Comparison of ENCODE assay signal across 9 cellular contexts in genomic region chr1:32353431-32353830, GRCh38. TPM values are rescaled to one million over a fixed set of nuclear protein-coding genes. Genes with fewer than 3 reads are reported as not detected.
DNase-seq lines count a peak whose midpoint lies in the region; ATAC-seq, FAIRE-seq and TF ChIP-seq lines count a peak whose summit lies in the region.
"Had no signal": no experiment of that assay in that cellular context is flagged by ENCODE, and none has a peak within 500 bp of the region (broad histone marks: within the 10 kb centered on the region; RNA-seq: fewer than 3 reads in every experiment).

No MANE protein-coding gene starts in this region.

- TF ChIP-seq CTCF in Loucy (conservative IDR thresholded peaks at IDR 0.05; ENCODE audit: low read length), result no peak
- no peak for TF ChIP-seq CTCF in brain (conservative IDR thresholded peaks at IDR 0.05)
- TF ChIP-seq CTCF in HepG2 (CRISPR knock-in tag; IDR thresholded peaks at IDR 0.05), result no peak
- TF ChIP-seq CTCF in body of pancreas (IDR thresholded peaks at IDR 0.05), result no peak

- H3K9me3 Mint-ChIP-seq in brain, result peaks cover 0 to 3% (median 0%) of the 10 kb centered on the region in 5 experiments
- no peaks in the 10 kb centered on the region for H3K9me3 Mint-ChIP-seq in stimulated activated effector memory CD8-positive, alpha-beta T cell treated with anti-CD3 and anti-CD28 coated beads, Interleukin-12 subunit alpha, Interleukin-12 subunit beta, amount 100 ng/mL, for 72 hours
- H3K9me3 Mint-ChIP-seq in activated CD4-positive, alpha-beta T cell treated with anti-CD3 and anti-CD28 coated beads, Interleukin-2, amount 10 ng/mL, durations not matched to agents 7 days and 5 days, result peaks cover 4% of the 10 kb centered on the region

- no peak for TF ChIP-seq EP300 in HepG2 (IDR thresholded peaks at IDR 0.05; ENCODE audit: low read depth in 2 of 2, low read length in 2 of 2)
- TF ChIP-seq EP300 in HepG2 (CRISPR knock-in tag; IDR thresholded peaks at IDR 0.05; ENCODE audit: borderline replicate concordance), result no peak

- no peaks in the 10 kb centered on the region for H4K20me1 ChIP-seq in Loucy (ENCODE audit: insufficient read depth, low read length, poor library complexity, severe bottlenecking)
- H4K20me1 ChIP-seq in HepG2 (ENCODE audit: insufficient read depth, low read length), result no peaks in the 10 kb centered on the region

- in situ Hi-C loops in HepG2 (cut with HindIII; ENCODE audit: extremely low pct_ligation_motif_present, low pct_unique_long_range_greater_than_20kb), result no loop called here

- CTCF ChIA-PET in HepG2 (lab: Yijun Ruan, JAX; ENCODE audit: low intra/inter-chr PET ratio, low total read pairs), result no interaction called here
- CTCF ChIA-PET in activated CD4-positive, alpha-beta T cell treated with anti-CD3 and anti-CD28 coated beads, Interleukin-2, amount 10 ng/mL, durations not matched to agents 7 days and 5 days (lab: Charles Lee), result interaction anchor here (1.2 to 1.7 kb wide), 4 partner anchors 11 to 138 kb away, joined by 3 to 5 read pairs (median 3); no protein-coding TSS in a partner anchor

- peak overlapping the region; percentile 23 for H3K9ac ChIP-seq in Loucy (ENCODE audit: low read depth, low read length, poor library complexity, severe bottlenecking)
- H3K9ac ChIP-seq in HepG2 (ENCODE audit: insufficient read depth, low read depth, low read length), result no peak overlapping the region; the same call in 1 of the 2 replicates

- DNase-seq in HepG2 (ENCODE audit: low spot score), result no peak
- no peak for DNase-seq in stimulated activated effector memory CD8-positive, alpha-beta T cell treated with anti-CD3 and anti-CD28 coated beads, Interleukin-12 subunit alpha, Interleukin-12 subunit beta, amount 100 ng/mL, for 72 hours (ENCODE audit: low spot score in 2 of 2)
- no peak for DNase-seq in activated gamma-delta T cell (lab: John Stamatoyannopoulos, UW)
- DNase-seq in body of pancreas, result no peak
- no peak for DNase-seq in SK-N-DZ (ENCODE audit: low spot score)
- no peak for DNase-seq in activated CD4-positive, alpha-beta T cell treated with anti-CD3 and anti-CD28 coated beads, Interleukin-2, amount 10 ng/mL, durations not matched to agents 7 days and 5 days
- DNase-seq: foreskin melanocyte had no signal

- H3K27me3 ChIP-seq in Loucy (ENCODE audit: insufficient read depth, low read length, poor library complexity, severe bottlenecking) (no peaks in the 10 kb centered on the region), HepG2 (ENCODE audit: control insufficient read depth in 1 of 2, insufficient read depth in 2 of 2, low read length in 2 of 2) (no peaks in the 10 kb centered on the region), body of pancreas (no peaks in the 10 kb centered on the region)

- no peaks in the 10 kb centered on the region for H3K36me3 ChIP-seq in Loucy (ENCODE audit: insufficient read depth, low read length)
- H3K36me3 ChIP-seq in HepG2 (replicated peaks in 1 of 2; ENCODE audit: control insufficient read depth in 1 of 2, insufficient read depth in 2 of 2, low read length in 2 of 2), result no peaks in the 10 kb centered on the region
- no peaks in the 10 kb centered on the region for H3K36me3 ChIP-seq in body of pancreas (replicated peaks in 1 of 2; ENCODE audit: insufficient read depth in 1 of 2, low read depth in 2 of 2)

- H3K4me3 ChIP-seq in Loucy (ENCODE audit: low read length, poor library complexity, severe bottlenecking), result no peak overlapping the region
- H3K4me3 ChIP-seq in HepG2 (replicated peaks in 1 of 3; ENCODE audit: insufficient read depth in 1 of 3, low read depth in 2 of 3, low read length in 3 of 3), result no peak overlapping the region
- no peak overlapping the region for H3K4me3 ChIP-seq in body of pancreas

- H3K4me3 Mint-ChIP-seq in brain, result peak overlapping the region; percentile 59 to 92 (median 87)
- peak overlapping the region; percentile 66 for H3K4me3 Mint-ChIP-seq in stimulated activated effector memory CD8-positive, alpha-beta T cell treated with anti-CD3 and anti-CD28 coated beads, Interleukin-12 subunit alpha, Interleukin-12 subunit beta, amount 100 ng/mL, for 72 hours
- H3K4me3 Mint-ChIP-seq in activated CD4-positive, alpha-beta T cell treated with anti-CD3 and anti-CD28 coated beads, Interleukin-2, amount 10 ng/mL, durations not matched to agents 7 days and 5 days, result no peak overlapping the region

- ATAC-seq in HepG2, result no peak
- no peak for ATAC-seq in stimulated activated effector memory CD8-positive, alpha-beta T cell treated with anti-CD3 and anti-CD28 coated beads, Interleukin-12 subunit alpha, Interleukin-12 subunit beta, amount 100 ng/mL, for 72 hours
- ATAC-seq in body of pancreas, result no peak

- WGBS in HepG2 (ENCODE audit: low lambda C conversion rate), result 90% methylated on average over 2 of the region's 2 CpGs
- WGBS in body of pancreas, 2 donors, result 70 to 91% methylated on average over 1 to 2 of the region's 2 CpGs

- peaks cover 5% of the 10 kb centered on the region for H3K36me3 Mint-ChIP-seq in brain
- peaks cover 23% of the 10 kb centered on the region for H3K36me3 Mint-ChIP-seq in stimulated activated effector memory CD8-positive, alpha-beta T cell treated with anti-CD3 and anti-CD28 coated beads, Interleukin-12 subunit alpha, Interleukin-12 subunit beta, amount 100 ng/mL, for 72 hours
- H3K36me3 Mint-ChIP-seq in activated CD4-positive, alpha-beta T cell treated with anti-CD3 and anti-CD28 coated beads, Interleukin-2, amount 10 ng/mL, durations not matched to agents 7 days and 5 days (ENCODE audit: low read depth), result peaks cover 6% of the 10 kb centered on the region

- H3K27me3 Mint-ChIP-seq in brain, result no peaks in the 10 kb centered on the region
- no peaks in the 10 kb centered on the region for H3K27me3 Mint-ChIP-seq in activated CD4-positive, alpha-beta T cell treated with anti-CD3 and anti-CD28 coated beads, Interleukin-2, amount 10 ng/mL, durations not matched to agents 7 days and 5 days

- POLR2A ChIA-PET in HepG2 (lab: Yijun Ruan, JAX), result interaction anchor here (1.0 to 10.1 kb wide), 9 partner anchors 11 to 138 kb away, joined by 3 to 222 read pairs (median 17); partner anchors contain the start of genes BSDC1, HDAC1 and MARCKSL1
- POLR2A ChIA-PET in activated CD4-positive, alpha-beta T cell treated with anti-CD3 and anti-CD28 coated beads, Interleukin-2, amount 10 ng/mL, durations not matched to agents 7 days and 5 days (lab: Charles Lee), result no interaction called here

- H3K4me1 Mint-ChIP-seq in brain, result peaks cover 64% of the 10 kb centered on the region
- H3K4me1 Mint-ChIP-seq in stimulated activated effector memory CD8-positive, alpha-beta T cell treated with anti-CD3 and anti-CD28 coated beads, Interleukin-12 subunit alpha, Interleukin-12 subunit beta, amount 100 ng/mL, for 72 hours, result peaks cover 32% of the 10 kb centered on the region
- peaks cover 39% of the 10 kb centered on the region for H3K4me1 Mint-ChIP-seq in activated CD4-positive, alpha-beta T cell treated with anti-CD3 and anti-CD28 coated beads, Interleukin-2, amount 10 ng/mL, durations not matched to agents 7 days and 5 days

- H3F3A ChIP-seq in Loucy (ENCODE audit: low read depth), result no peaks in the 10 kb centered on the region

- no peak overlapping the region for H3K4me2 ChIP-seq in Loucy (ENCODE audit: low read depth, low read length, poor library complexity, severe bottlenecking)
- peak overlapping the region; percentile 80 for H3K4me2 ChIP-seq in HepG2 (ENCODE audit: low read depth, low read length)

- H3K27ac ChIP-seq in HepG2 (ENCODE audit: extremely low read length, insufficient read depth, low read length), result peak overlapping the region; percentile 92
- peak overlapping the region in 2 of 4 donors; percentile 18 to 96 for H3K27ac ChIP-seq in body of pancreas

- BruUV-seq in HepG2 (replicated peaks; lab: Mats Ljungman, UMichigan), result no TSS peak

- peak overlapping the region; percentile 73 to 97 (median 91) for H3K27ac Mint-ChIP-seq in brain
- peak overlapping the region; percentile 39 for H3K27ac Mint-ChIP-seq in stimulated activated effector memory CD8-positive, alpha-beta T cell treated with anti-CD3 and anti-CD28 coated beads, Interleukin-12 subunit alpha, Interleukin-12 subunit beta, amount 100 ng/mL, for 72 hours
- no peak overlapping the region for H3K27ac Mint-ChIP-seq in activated CD4-positive, alpha-beta T cell treated with anti-CD3 and anti-CD28 coated beads, Interleukin-2, amount 10 ng/mL, durations not matched to agents 7 days and 5 days

- no peak for TF ChIP-seq RAD21 in HepG2 (CRISPR knock-in tag; IDR thresholded peaks at IDR 0.05)

- no peaks in the 10 kb centered on the region for H3K9me2 ChIP-seq in Loucy (replicated peaks; ENCODE audit: low read depth, low read length)

- H2AFZ ChIP-seq in Loucy (ENCODE audit: low read length) (no peak overlapping the region), HepG2 (ENCODE audit: low read length) (no peak overlapping the region)

- no peaks in the 10 kb centered on the region for H3K9me3 ChIP-seq in Loucy (ENCODE audit: insufficient read depth, low read depth, low read length)
- H3K9me3 ChIP-seq in HepG2 (ENCODE audit: low read length), result no peaks in the 10 kb centered on the region
- H3K9me3 ChIP-seq in body of pancreas, result no peaks in the 10 kb centered on the region

- H3K79me2 ChIP-seq in Loucy (ENCODE audit: insufficient read depth, low read length) (no peaks in the 10 kb centered on the region), HepG2 (ENCODE audit: insufficient read depth, low read length) (no peaks in the 10 kb centered on the region)

- TF ChIP-seq POLR2A in HepG2 (IDR thresholded peaks at IDR 0.05; ENCODE audit: insufficient read depth in 1 of 2, low read depth in 2 of 2, low read length in 2 of 2), result no peak
- TF ChIP-seq POLR2A in body of pancreas (IDR thresholded peaks at IDR 0.05), result no peak

- intact Hi-C loops in HepG2 (cut with micrococcal nuclease; ENCODE audit: unreplicated experiment), result no loop called here
- intact Hi-C loops in body of pancreas (cut with DNase I), result no loop called here

- H3K4me1 ChIP-seq in Loucy (ENCODE audit: insufficient read depth, low read length, poor library complexity, severe bottlenecking) (peaks cover 34% of the 10 kb centered on the region), HepG2 (ENCODE audit: insufficient read depth, low read length) (peaks cover 63% of the 10 kb centered on the region), body of pancreas (peaks cover 37% of the 10 kb centered on the region)

- no peak for FAIRE-seq in HepG2 (lab: Jason Lieb, UNC)

RNA-seq across cellular contexts. Expression of gene FAM229A, which starts 8.9 kb away (rescaled TPM):
- polyA plus RNA-seq in brain (ENCODE audit: insufficient read depth, low read depth, low replicate concordance), result 3.0 TPM
- total RNA-seq in HepG2 (2016; rRNA removed; fragmentation: Illumina TruSeq; extraction: Trizol), result 0.31 and 3.2 TPM in 2 replicates
- 0.71 TPM in 1 of 2 replicates, not detected in the other for total RNA-seq in HepG2 (2016; cell fraction: cytosol; rRNA removed; fragmentation: Illumina TruSeq; extraction: Trizol; ENCODE audit: low read depth)
- total RNA-seq in HepG2 (2016; cell fraction: insoluble cytoplasmic fraction; rRNA removed; fragmentation: Illumina TruSeq; extraction: Trizol), result 0.46 and 3.1 TPM in 2 replicates
- 0.12 and 0.65 TPM in 2 replicates for total RNA-seq in HepG2 (2016; cell fraction: membrane; rRNA removed; fragmentation: Illumina TruSeq; extraction: Trizol)
- 3.2 and 5.0 TPM in 2 replicates for total RNA-seq in HepG2 (2016; cell fraction: nucleus; rRNA removed; fragmentation: Illumina TruSeq; extraction: Trizol)
- polyA plus RNA-seq in HepG2 (2011; rRNA removed), result 17.6 and 21.8 TPM in 2 replicates
- 2.4 and 5.1 TPM in 2 replicates for polyA plus RNA-seq in HepG2 (2011; cell fraction: cytosol; rRNA removed)
- polyA plus RNA-seq in HepG2 (2011; cell fraction: nucleus; rRNA removed), result 142 and 179 TPM in 2 replicates
- 7.7 and 16.0 TPM in 2 replicates for polyA plus RNA-seq in HepG2 (2012)
- 0.22 and 0.24 TPM in 2 replicates for polyA plus RNA-seq in HepG2 (2016; cell fraction: cytosol; fragmentation: Illumina TruSeq; extraction: Trizol; ENCODE audit: low read depth)
- 0.81 and 0.98 TPM in 2 replicates for polyA plus RNA-seq in HepG2 (2016; cell fraction: insoluble cytoplasmic fraction; fragmentation: Illumina TruSeq; extraction: Trizol; ENCODE audit: low read depth)
- polyA plus RNA-seq in HepG2 (2016; cell fraction: membrane; fragmentation: Illumina TruSeq; extraction: Trizol; ENCODE audit: low read depth), result 0.13 and 0.55 TPM in 2 replicates
- polyA plus RNA-seq in HepG2 (2016; cell fraction: nucleus; fragmentation: Illumina TruSeq; extraction: Trizol; ENCODE audit: insufficient read depth, low read depth), result 26.3 and 28.4 TPM in 2 replicates
- polyA minus RNA-seq in HepG2 (2011; rRNA and poly(A)+ RNA removed; ENCODE audit: low replicate concordance), result 6.1 and 8.3 TPM in 2 replicates
- polyA minus RNA-seq in HepG2 (2011; cell fraction: cytosol; rRNA and poly(A)+ RNA removed), result 1.3 and 1.8 TPM in 2 replicates
- polyA minus RNA-seq in HepG2 (2011; cell fraction: nucleus; rRNA and poly(A)+ RNA removed), result 16.6 and 17.9 TPM in 2 replicates
- total RNA-seq in body of pancreas, result 10 to 100 TPM in 1 of 2 donors, 1 to 10 TPM in 1; 3.6 to 15.6 TPM
- 2.0 and 3.7 TPM in 2 replicates for polyA plus RNA-seq in SK-N-DZ (2014; cell fraction: cytosol; rRNA removed)
- polyA plus RNA-seq in SK-N-DZ (2014; cell fraction: nucleus; rRNA removed), result 16.0 and 26.5 TPM in 2 replicates
- total RNA-seq in activated CD4-positive, alpha-beta T cell treated with anti-CD3 and anti-CD28 coated beads, Interleukin-2, amount 10 ng/mL, durations not matched to agents 7 days and 5 days, result 1 to 10 TPM; 8.2 to 8.5 TPM

RNA-seq across cellular contexts. Expression of gene TSSK3, which starts 8.9 kb away (rescaled TPM):
- polyA plus RNA-seq in brain (ENCODE audit: insufficient read depth, low read depth, low replicate concordance) (not detected), HepG2 (2011; rRNA removed) (1.1 and 2.0 TPM in 2 replicates)
- total RNA-seq in HepG2 (2016; rRNA removed; fragmentation: Illumina TruSeq; extraction: Trizol) (0.62 and 1.0 TPM in 2 replicates), body of pancreas (10 to 100 TPM in 1 of 2 donors, 1 to 10 TPM in 1; 1.8 to 12.2 TPM)
- total RNA-seq in HepG2 (2016; cell fraction: cytosol; rRNA removed; fragmentation: Illumina TruSeq; extraction: Trizol; ENCODE audit: low read depth), result not detected in 2 replicates
- 2.0 TPM in 1 of 2 replicates, not detected in the other for total RNA-seq in HepG2 (2016; cell fraction: insoluble cytoplasmic fraction; rRNA removed; fragmentation: Illumina TruSeq; extraction: Trizol)
- 0.53 TPM in 1 of 2 replicates, not detected in the other for total RNA-seq in HepG2 (2016; cell fraction: membrane; rRNA removed; fragmentation: Illumina TruSeq; extraction: Trizol)
- total RNA-seq in HepG2 (2016; cell fraction: nucleus; rRNA removed; fragmentation: Illumina TruSeq; extraction: Trizol), result 0.85 and 3.2 TPM in 2 replicates
- 0.31 and 0.35 TPM in 2 replicates for polyA plus RNA-seq in HepG2 (2011; cell fraction: cytosol; rRNA removed)
- polyA plus RNA-seq in HepG2 (2011; cell fraction: nucleus; rRNA removed), result 5.2 and 6.5 TPM in 2 replicates
- 5.4 and 6.5 TPM in 2 replicates for polyA plus RNA-seq in HepG2 (2012)
- not detected in 2 replicates for polyA plus RNA-seq in HepG2 (2016; cell fraction: cytosol; fragmentation: Illumina TruSeq; extraction: Trizol; ENCODE audit: low read depth)
- 0.23 TPM in 1 of 2 replicates, not detected in the other for polyA plus RNA-seq in HepG2 (2016; cell fraction: insoluble cytoplasmic fraction; fragmentation: Illumina TruSeq; extraction: Trizol; ENCODE audit: low read depth)
- 0.43 TPM in 1 of 2 replicates, not detected in the other for polyA plus RNA-seq in HepG2 (2016; cell fraction: membrane; fragmentation: Illumina TruSeq; extraction: Trizol; ENCODE audit: low read depth)
- polyA plus RNA-seq in HepG2 (2016; cell fraction: nucleus; fragmentation: Illumina TruSeq; extraction: Trizol; ENCODE audit: insufficient read depth, low read depth), result 3.9 TPM in 2 replicates
- polyA minus RNA-seq in HepG2 (2011; rRNA and poly(A)+ RNA removed; ENCODE audit: low replicate concordance), result 1.1 and 2.7 TPM in 2 replicates
- not detected in 2 replicates for polyA minus RNA-seq in HepG2 (2011; cell fraction: cytosol; rRNA and poly(A)+ RNA removed)
- polyA minus RNA-seq in HepG2 (2011; cell fraction: nucleus; rRNA and poly(A)+ RNA removed), result 2.3 and 3.6 TPM in 2 replicates
- polyA plus RNA-seq in SK-N-DZ (2014; cell fraction: cytosol; rRNA removed), result 1.5 and 4.4 TPM in 2 replicates
- polyA plus RNA-seq in SK-N-DZ (2014; cell fraction: nucleus; rRNA removed), result not detected in 2 replicates
- total RNA-seq in activated CD4-positive, alpha-beta T cell treated with anti-CD3 and anti-CD28 coated beads, Interleukin-2, amount 10 ng/mL, durations not matched to agents 7 days and 5 days, result 1 to 10 TPM; 1.5 to 2.2 TPM

RNA-seq across cellular contexts. Expression of gene MARCKSL1, which starts 17.4 kb away (rescaled TPM):
- 1,713 TPM for polyA plus RNA-seq in brain (ENCODE audit: insufficient read depth, low read depth, low replicate concordance)
- 81.9 and 85.1 TPM in 2 replicates for total RNA-seq in HepG2 (2016; rRNA removed; fragmentation: Illumina TruSeq; extraction: Trizol)
- 39.3 and 48.2 TPM in 2 replicates for total RNA-seq in HepG2 (2016; cell fraction: cytosol; rRNA removed; fragmentation: Illumina TruSeq; extraction: Trizol; ENCODE audit: low read depth)
- 79.9 and 80.4 TPM in 2 replicates for total RNA-seq in HepG2 (2016; cell fraction: insoluble cytoplasmic fraction; rRNA removed; fragmentation: Illumina TruSeq; extraction: Trizol)
- total RNA-seq in HepG2 (2016; cell fraction: membrane; rRNA removed; fragmentation: Illumina TruSeq; extraction: Trizol), result 99.4 and 121 TPM in 2 replicates
- 41.2 and 48.0 TPM in 2 replicates for total RNA-seq in HepG2 (2016; cell fraction: nucleus; rRNA removed; fragmentation: Illumina TruSeq; extraction: Trizol)
- 134 and 155 TPM in 2 replicates for polyA plus RNA-seq in HepG2 (2011; rRNA removed)
- polyA plus RNA-seq in HepG2 (2011; cell fraction: cytosol; rRNA removed), result 175 and 198 TPM in 2 replicates
- 42.9 and 54.2 TPM in 2 replicates for polyA plus RNA-seq in HepG2 (2011; cell fraction: nucleus; rRNA removed)
- polyA plus RNA-seq in HepG2 (2012), result 93.4 and 110 TPM in 2 replicates
- 130 and 155 TPM in 2 replicates for polyA plus RNA-seq in HepG2 (2016; cell fraction: cytosol; fragmentation: Illumina TruSeq; extraction: Trizol; ENCODE audit: low read depth)
- 249 and 301 TPM in 2 replicates for polyA plus RNA-seq in HepG2 (2016; cell fraction: insoluble cytoplasmic fraction; fragmentation: Illumina TruSeq; extraction: Trizol; ENCODE audit: low read depth)
- 253 and 267 TPM in 2 replicates for polyA plus RNA-seq in HepG2 (2016; cell fraction: membrane; fragmentation: Illumina TruSeq; extraction: Trizol; ENCODE audit: low read depth)
- 142 and 146 TPM in 2 replicates for polyA plus RNA-seq in HepG2 (2016; cell fraction: nucleus; fragmentation: Illumina TruSeq; extraction: Trizol; ENCODE audit: insufficient read depth, low read depth)
- polyA minus RNA-seq in HepG2 (2011; rRNA and poly(A)+ RNA removed; ENCODE audit: low replicate concordance), result 31.7 and 183 TPM in 2 replicates
- 56.3 and 59.3 TPM in 2 replicates for polyA minus RNA-seq in HepG2 (2011; cell fraction: cytosol; rRNA and poly(A)+ RNA removed)
- 34.6 and 44.4 TPM in 2 replicates for polyA minus RNA-seq in HepG2 (2011; cell fraction: nucleus; rRNA and poly(A)+ RNA removed)
- total RNA-seq in body of pancreas, result 10 to 100 TPM; 12.9 to 34.5 TPM
- polyA plus RNA-seq in SK-N-DZ (2014; cell fraction: cytosol; rRNA removed), result 288 and 346 TPM in 2 replicates
- polyA plus RNA-seq in SK-N-DZ (2014; cell fraction: nucleus; rRNA removed), result 123 and 135 TPM in 2 replicates
- 10 to 100 TPM; 31.0 to 31.6 TPM for total RNA-seq in activated CD4-positive, alpha-beta T cell treated with anti-CD3 and anti-CD28 coated beads, Interleukin-2, amount 10 ng/mL, durations not matched to agents 7 days and 5 days

RNA-seq across cellular contexts. Expression of gene BSDC1, which starts 40.8 kb away (rescaled TPM):
- 121 TPM for polyA plus RNA-seq in brain (ENCODE audit: insufficient read depth, low read depth, low replicate concordance)
- total RNA-seq in HepG2 (2016; rRNA removed; fragmentation: Illumina TruSeq; extraction: Trizol), result 33.2 and 40.3 TPM in 2 replicates
- 10.7 and 10.9 TPM in 2 replicates for total RNA-seq in HepG2 (2016; cell fraction: cytosol; rRNA removed; fragmentation: Illumina TruSeq; extraction: Trizol; ENCODE audit: low read depth)
- total RNA-seq in HepG2 (2016; cell fraction: insoluble cytoplasmic fraction; rRNA removed; fragmentation: Illumina TruSeq; extraction: Trizol), result 35.8 and 41.1 TPM in 2 replicates
- total RNA-seq in HepG2 (2016; cell fraction: membrane; rRNA removed; fragmentation: Illumina TruSeq; extraction: Trizol), result 15.7 and 16.3 TPM in 2 replicates
- 35.4 and 45.5 TPM in 2 replicates for total RNA-seq in HepG2 (2016; cell fraction: nucleus; rRNA removed; fragmentation: Illumina TruSeq; extraction: Trizol)
- polyA plus RNA-seq in HepG2 (2011; rRNA removed), result 64.2 and 81.8 TPM in 2 replicates
- polyA plus RNA-seq in HepG2 (2011; cell fraction: cytosol; rRNA removed), result 39.7 and 41.1 TPM in 2 replicates
- polyA plus RNA-seq in HepG2 (2011; cell fraction: nucleus; rRNA removed), result 145 and 160 TPM in 2 replicates
- polyA plus RNA-seq in HepG2 (2012), result 41.1 and 50.3 TPM in 2 replicates
- 2.1 and 2.8 TPM in 2 replicates for polyA plus RNA-seq in HepG2 (2016; cell fraction: cytosol; fragmentation: Illumina TruSeq; extraction: Trizol; ENCODE audit: low read depth)
- 28.1 and 29.2 TPM in 2 replicates for polyA plus RNA-seq in HepG2 (2016; cell fraction: insoluble cytoplasmic fraction; fragmentation: Illumina TruSeq; extraction: Trizol; ENCODE audit: low read depth)
- polyA plus RNA-seq in HepG2 (2016; cell fraction: membrane; fragmentation: Illumina TruSeq; extraction: Trizol; ENCODE audit: low read depth), result 5.8 and 6.2 TPM in 2 replicates
- 54.5 and 62.2 TPM in 2 replicates for polyA plus RNA-seq in HepG2 (2016; cell fraction: nucleus; fragmentation: Illumina TruSeq; extraction: Trizol; ENCODE audit: insufficient read depth, low read depth)
- 42.3 and 46.5 TPM in 2 replicates for polyA minus RNA-seq in HepG2 (2011; rRNA and poly(A)+ RNA removed; ENCODE audit: low replicate concordance)
- polyA minus RNA-seq in HepG2 (2011; cell fraction: cytosol; rRNA and poly(A)+ RNA removed), result 22.8 and 24.4 TPM in 2 replicates
- 68.5 and 83.3 TPM in 2 replicates for polyA minus RNA-seq in HepG2 (2011; cell fraction: nucleus; rRNA and poly(A)+ RNA removed)
- total RNA-seq in body of pancreas, result 10 to 100 TPM; 53.2 to 83.7 TPM
- 56.8 and 61.3 TPM in 2 replicates for polyA plus RNA-seq in SK-N-DZ (2014; cell fraction: cytosol; rRNA removed)
- polyA plus RNA-seq in SK-N-DZ (2014; cell fraction: nucleus; rRNA removed), result 58.1 and 69.7 TPM in 2 replicates
- total RNA-seq in activated CD4-positive, alpha-beta T cell treated with anti-CD3 and anti-CD28 coated beads, Interleukin-2, amount 10 ng/mL, durations not matched to agents 7 days and 5 days, result 10 to 100 TPM; 42.9 to 44.6 TPM
